In genomic region chr10:106169241-106169640, GRCh38 we compare ENCODE assay signal across 9 cellular contexts.
"Had no signal": no experiment of that assay in that cellular context is flagged by ENCODE, and none has a peak within 500 bp of the region (broad histone marks: within the 10 kb centered on the region; RNA-seq: fewer than 3 reads in every experiment).

No MANE protein-coding gene starts in this region.

- H3K36me3 ChIP-seq: HAP-1 had no signal

- H3K4me1 ChIP-seq: HAP-1 had no signal

- H3K9me3 Mint-ChIP-seq: GM23338, H9, HFFc6 had no signal

- H3K27ac ChIP-seq: GM23248 had no signal

- ATAC-seq: GM23338, HCT116 had no signal

- H2AFZ ChIP-seq: GM23248, GM23338 had no signal

- H3K4me1 Mint-ChIP-seq: GM23338, H9 had no signal

- H3K27ac Mint-ChIP-seq: GM23338, H9, HFFc6 had no signal

- H3K9me3 ChIP-seq: HAP-1 had no signal

- H3K4me2 ChIP-seq: GM23338 had no signal

- H3K4me3 ChIP-seq: GM23248, GM23338, HAP-1 had no signal

- DNase-seq: GM23248, GOT3, H7, H9, HCEC 1CT, HFFc6 had no signal

- H3K9ac ChIP-seq: GM23248 had no signal

- H3K4me3 Mint-ChIP-seq: GM23338, H9, HFFc6 had no signal
